Comparison of ENCODE assay signal across 8 cellular contexts in the genomic region with DNA sequence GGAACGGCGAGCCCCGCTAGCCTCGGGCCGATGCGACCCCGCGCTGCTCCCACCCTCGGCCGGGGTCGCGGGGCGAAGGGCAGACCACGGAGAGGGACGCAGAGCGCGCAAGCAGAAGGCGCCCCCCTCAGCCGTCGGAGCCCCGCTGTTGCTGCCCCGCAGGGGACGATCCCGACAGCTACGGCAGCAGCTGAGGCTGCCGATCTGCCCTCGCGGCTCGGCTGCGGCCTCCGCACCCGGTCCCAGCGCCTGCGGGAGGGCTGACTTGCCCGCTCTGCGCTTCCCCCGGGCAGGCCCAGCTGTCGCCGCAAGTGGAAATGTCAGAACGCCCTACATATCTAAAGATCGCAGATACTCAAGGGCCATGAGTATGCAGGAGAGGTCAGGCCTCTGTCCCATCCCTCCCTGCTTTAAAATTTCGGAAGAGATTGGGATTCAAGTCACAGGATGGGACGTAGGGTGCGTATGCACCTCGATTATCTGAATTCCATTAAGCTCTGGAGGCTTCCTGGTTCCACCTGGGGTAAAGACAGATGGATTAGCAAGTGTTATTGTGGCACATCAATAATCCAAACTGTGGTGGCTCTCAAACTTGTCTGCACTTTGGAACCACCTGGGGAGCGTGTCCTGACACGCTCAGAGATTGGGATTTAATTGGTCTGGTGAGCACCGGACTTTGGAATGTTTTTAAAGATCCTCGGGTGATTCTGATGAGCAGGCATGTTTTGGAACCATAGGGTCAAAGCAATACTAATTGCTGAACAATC.
DNase-seq lines count a peak whose midpoint lies in the region; ATAC-seq and TF ChIP-seq lines count a peak whose summit lies in the region.

Gene CRPPA, minus strand, starts transcription at position 206 of the 767 bp plus-strand sequence. CDS start 216 bp downstream, outside the sequence.

- H3K4me1 ChIP-seq in mucosa of stomach (ENCODE audit: control insufficient read depth, insufficient read depth, low read length): peaks cover 33% of the 10 kb centered on the region
- peaks cover 0 to 24% (median 17%) of the 10 kb centered on the region in 5 donors for H3K4me1 ChIP-seq in subcutaneous abdominal adipose tissue (ENCODE audit: control insufficient read depth in 5 of 5, insufficient read depth in 5 of 5, low read length in 5 of 5)

- TF ChIP-seq POLR2A in erythroblast (IDR thresholded peaks at IDR 0.05; ENCODE audit: low read length): no peak

- H3K9ac ChIP-seq in mucosa of stomach (ENCODE audit: low read length) (peak within 1 kb of the TSS; percentile 96), subcutaneous abdominal adipose tissue (ENCODE audit: low read length in 5 of 5) (peak within 1 kb of the TSS; percentile 76 to 96 (median 84))

- H3K4me3 ChIP-seq in mucosa of stomach (ENCODE audit: low read length) (peak within 1 kb of the TSS; percentile 85), subcutaneous abdominal adipose tissue (ENCODE audit: low read depth in 1 of 5, low read length in 5 of 5) (peak within 1 kb of the TSS; percentile 59 to 93 (median 83))

- H3K9me3 ChIP-seq in mucosa of stomach (ENCODE audit: control insufficient read depth, low read length) (no peaks in the 10 kb centered on the region), subcutaneous abdominal adipose tissue (ENCODE audit: control insufficient read depth in 5 of 5, low read length in 5 of 5) (no peaks in the 10 kb centered on the region)

- no peaks in the 10 kb centered on the region for H3K36me3 ChIP-seq in mucosa of stomach (ENCODE audit: control insufficient read depth, insufficient read depth, low read length)
- H3K36me3 ChIP-seq in subcutaneous abdominal adipose tissue (ENCODE audit: control insufficient read depth in 5 of 5, insufficient read depth in 5 of 5, low read length in 5 of 5): no peaks in the 10 kb centered on the region

- DNase-seq in NCI-H2171 (lab: John Stamatoyannopoulos, UW) (peak; percentile 24), erythroblast (lab: John Stamatoyannopoulos, UW) (peak; percentile 77 to 82), NCI-H446 (lab: John Stamatoyannopoulos, UW) (no peak)
- DNase-seq in activated CD8-positive, alpha-beta memory T cell treated with anti-CD3 and anti-CD28 coated beads, Interleukin-2, amount 50 U/mL, for 4 hours: peak; percentile 48

- H3K27ac ChIP-seq in subcutaneous abdominal adipose tissue (ENCODE audit: low read depth, low read length): peak within 1 kb of the TSS; percentile 86

- no peaks in the 10 kb centered on the region for H3K27me3 ChIP-seq in mucosa of stomach (ENCODE audit: control insufficient read depth, insufficient read depth, low read length)
- no peaks in the 10 kb centered on the region for H3K27me3 ChIP-seq in subcutaneous abdominal adipose tissue (ENCODE audit: control insufficient read depth in 5 of 5, insufficient read depth in 4 of 5, low read length in 5 of 5)

- ATAC-seq in GM18520 (IDR thresholded peaks at IDR 0.05; ENCODE audit: unreplicated experiment) (peak; percentile 25), HG02798 (IDR thresholded peaks at IDR 0.05; ENCODE audit: poor library complexity, unreplicated experiment) (peak; percentile 35)

Comparison
In these comparisons a context has a peak if more than half of its experiments do, and no peak if none do; other contexts are left out.
1. DNase-seq: peak in NCI-H2171 (single experiment), activated CD8-positive, alpha-beta memory T cell treated with anti-CD3 and anti-CD28 coated beads, Interleukin-2, amount 50 U/mL, for 4 hours (single experiment) and erythroblast (2 of 2); none in NCI-H446 (0 of 2).